22 cellular contexts compared by ENCODE assay signal in genomic region chr10:89771684-89772083, GRCh38.
"Had no signal": no experiment of that assay in that cellular context is flagged by ENCODE, and none has a peak within 500 bp of the region (broad histone marks: within the 10 kb centered on the region; RNA-seq: fewer than 3 reads in every experiment).

No MANE protein-coding gene starts in this region.

- H3K36me3 ChIP-seq: prostate gland, right atrium auricular region had no signal

- H3K4me3 Mint-ChIP-seq: effector memory CD8-positive, alpha-beta T cell; naive thymus-derived CD8-positive, alpha-beta T cell; neural progenitor cell; stimulated activated memory B cell treated with anti-CD40 and anti-IgM and Interleukin-4, amounts not matched to agents 10 μg/mL and 1 μg/mL and 100 μg/mL, for 72 hours had no signal

- H3K9me3 Mint-ChIP-seq: effector memory CD8-positive, alpha-beta T cell; naive thymus-derived CD8-positive, alpha-beta T cell; stimulated activated memory B cell treated with anti-CD40 and anti-IgM and Interleukin-4, amounts not matched to agents 10 μg/mL and 1 μg/mL and 100 μg/mL, for 72 hours had no signal

- H3K27me3 ChIP-seq: esophagus squamous epithelium, neural progenitor cell, right atrium auricular region, tibial nerve, upper lobe of left lung had no signal

- H3K27me3 Mint-ChIP-seq: effector memory CD8-positive, alpha-beta T cell; naive thymus-derived CD8-positive, alpha-beta T cell; stimulated activated memory B cell treated with anti-CD40 and anti-IgM and Interleukin-4, amounts not matched to agents 10 μg/mL and 1 μg/mL and 100 μg/mL, for 72 hours had no signal

- DNase-seq: cortex of kidney; effector memory CD8-positive, alpha-beta T cell; erythroblast; esophagus squamous epithelium; head of caudate nucleus; kidney; mesendoderm; naive thymus-derived CD8-positive, alpha-beta T cell; stimulated activated CD4-positive, alpha-beta T cell treated with anti-CD3 and anti-CD28 coated beads, Interleukin-2, amount 100 ng/mL, for 24 hours; stimulated activated CD4-positive, alpha-beta T cell treated with anti-CD3 and anti-CD28 coated beads, Interleukin-4, amount 100 ng/mL, for 24 hours; stimulated activated naive CD8-positive, alpha-beta T cell treated with anti-CD3 and anti-CD28 coated beads, Interleukin-15, Interleukin-2, amounts not matched to agents 100 U/mL and 50 U/mL, for 24 hours; substantia nigra; upper lobe of left lung had no signal

- ATAC-seq: effector memory CD8-positive, alpha-beta T cell; left lobe of liver; naive thymus-derived CD8-positive, alpha-beta T cell; sciatic nerve; stimulated activated memory B cell treated with anti-CD40 and anti-IgM and Interleukin-4, amounts not matched to agents 10 μg/mL and 1 μg/mL and 100 μg/mL, for 72 hours; stimulated activated naive CD8-positive, alpha-beta T cell treated with anti-CD3 and anti-CD28 coated beads, Interleukin-15, Interleukin-2, amounts not matched to agents 100 U/mL and 50 U/mL, for 24 hours had no signal

- H3K27ac ChIP-seq: esophagus squamous epithelium, neural progenitor cell, prostate gland, right atrium auricular region, thoracic aorta, tibial nerve, upper lobe of left lung had no signal

- H3K9me3 ChIP-seq: esophagus squamous epithelium, prostate gland, right atrium auricular region, thoracic aorta, tibial nerve, upper lobe of left lung had no signal

- H3K4me1 Mint-ChIP-seq: naive thymus-derived CD8-positive, alpha-beta T cell; neural progenitor cell had no signal

- H3K27ac Mint-ChIP-seq: effector memory CD8-positive, alpha-beta T cell; neural progenitor cell; stimulated activated memory B cell treated with anti-CD40 and anti-IgM and Interleukin-4, amounts not matched to agents 10 μg/mL and 1 μg/mL and 100 μg/mL, for 72 hours had no signal

- H3K4me3 ChIP-seq: esophagus squamous epithelium, lung, neural progenitor cell, prostate gland, right atrium auricular region, thoracic aorta, tibial nerve, upper lobe of left lung had no signal

- H3K4me1 ChIP-seq: esophagus squamous epithelium, neural progenitor cell, prostate gland, right atrium auricular region, tibial nerve, upper lobe of left lung had no signal
